In genomic region chr5:134113572-134113907, GRCh38 we compare ENCODE assay signal across 9 cellular contexts. TPM values are rescaled to one million over a fixed set of nuclear protein-coding genes. Genes with fewer than 3 reads are reported as not detected.
DNase-seq lines count a peak whose midpoint lies in the region; ATAC-seq and TF ChIP-seq lines count a peak whose summit lies in the region.
"Had no signal": no experiment of that assay in that cellular context is flagged by ENCODE, and none has a peak within 500 bp of the region (broad histone marks: within the 10 kb centered on the region; RNA-seq: fewer than 3 reads in every experiment).

No MANE protein-coding gene starts in this region.

- H3K9me3 Mint-ChIP-seq in activated CD4-positive, alpha-beta T cell treated with anti-CD3 and anti-CD28 coated beads, Interleukin-2, amount 10 ng/mL, durations not matched to agents 24 days and 14 days = no peaks in the 10 kb centered on the region
- no peaks in the 10 kb centered on the region for H3K9me3 Mint-ChIP-seq in activated naive CD8-positive, alpha-beta T cell treated with anti-CD3 and anti-CD28 coated beads, Interleukin-2, amount 10 ng/mL, durations not matched to agents 7 days and 5 days
- no peaks in the 10 kb centered on the region for H3K9me3 Mint-ChIP-seq in mesothelial cell of epicardium

- peaks cover 58% of the 10 kb centered on the region for H3K4me1 Mint-ChIP-seq in activated CD4-positive, alpha-beta T cell treated with anti-CD3 and anti-CD28 coated beads, Interleukin-2, amount 10 ng/mL, durations not matched to agents 24 days and 14 days
- H3K4me1 Mint-ChIP-seq in activated naive CD8-positive, alpha-beta T cell treated with anti-CD3 and anti-CD28 coated beads, Interleukin-2, amount 10 ng/mL, durations not matched to agents 7 days and 5 days = peaks cover 53% of the 10 kb centered on the region
- peaks cover 13% of the 10 kb centered on the region for H3K4me1 Mint-ChIP-seq in mesothelial cell of epicardium

- peak overlapping the region; percentile 87 for H3K4me3 Mint-ChIP-seq in activated CD4-positive, alpha-beta T cell treated with anti-CD3 and anti-CD28 coated beads, Interleukin-2, amount 10 ng/mL, durations not matched to agents 24 days and 14 days
- peak overlapping the region; percentile 87 for H3K4me3 Mint-ChIP-seq in activated naive CD8-positive, alpha-beta T cell treated with anti-CD3 and anti-CD28 coated beads, Interleukin-2, amount 10 ng/mL, durations not matched to agents 7 days and 5 days
- peak overlapping the region; percentile 76 for H3K4me3 Mint-ChIP-seq in mesothelial cell of epicardium

- H3K36me3 ChIP-seq in subcutaneous abdominal adipose tissue (ENCODE audit: control insufficient read depth in 5 of 5, insufficient read depth in 5 of 5, low read length in 5 of 5) = no peaks in the 10 kb centered on the region

- peak overlapping the region in 1 of 5 donors; percentile 68 for H3K9ac ChIP-seq in subcutaneous abdominal adipose tissue (ENCODE audit: low read length in 5 of 5)
- H3K9ac ChIP-seq: KMS-11 had no signal

- peaks cover 29% of the 10 kb centered on the region for H3K36me3 Mint-ChIP-seq in activated CD4-positive, alpha-beta T cell treated with anti-CD3 and anti-CD28 coated beads, Interleukin-2, amount 10 ng/mL, durations not matched to agents 24 days and 14 days (ENCODE audit: low read depth)
- H3K36me3 Mint-ChIP-seq in activated naive CD8-positive, alpha-beta T cell treated with anti-CD3 and anti-CD28 coated beads, Interleukin-2, amount 10 ng/mL, durations not matched to agents 7 days and 5 days = peaks cover 9% of the 10 kb centered on the region
- H3K36me3 Mint-ChIP-seq in mesothelial cell of epicardium = no peaks in the 10 kb centered on the region

- TF ChIP-seq CTCF in mesothelial cell of epicardium (IDR thresholded peaks at IDR 0.05; ENCODE audit: unreplicated experiment) = no peak

- POLR2A ChIA-PET in activated naive CD8-positive, alpha-beta T cell treated with anti-CD3 and anti-CD28 coated beads, Interleukin-2, amount 10 ng/mL, durations not matched to agents 7 days and 5 days (lab: Charles Lee) = interaction anchor here (1.2 to 10.5 kb wide), 5 partner anchors 12 to 63 kb away, joined by 5 to 174 read pairs (median 10); partner anchors contain the start of gene SKP1

- no peaks in the 10 kb centered on the region for H3K9me3 ChIP-seq in subcutaneous abdominal adipose tissue (ENCODE audit: control insufficient read depth in 5 of 5, low read length in 5 of 5)

- DNase-seq in activated CD4-positive, alpha-beta T cell treated with anti-CD3 and anti-CD28 coated beads, Interleukin-2, amount 10 ng/mL, durations not matched to agents 24 days and 14 days = peak; percentile 73
- DNase-seq in activated CD4-positive, alpha-beta T cell treated with anti-CD3 and anti-CD28 coated beads for 48 hours = no peak
- DNase-seq in activated naive CD8-positive, alpha-beta T cell treated with anti-CD3 and anti-CD28 coated beads, Interleukin-2, amount 10 ng/mL, durations not matched to agents 7 days and 5 days = peak; percentile 51
- no peak for DNase-seq in mesothelial cell of epicardium (ENCODE audit: low spot score in 2 of 2, unreplicated experiment in 2 of 2)
- DNase-seq in germinal center (ENCODE audit: low spot score) = no peak

- H3K4me3 ChIP-seq in subcutaneous abdominal adipose tissue (ENCODE audit: low read depth in 1 of 5, low read length in 5 of 5) = peak overlapping the region in 4 of 5 donors; percentile 65 to 74 (median 69)

- peaks cover 8 to 28% (median 21%) of the 10 kb centered on the region in 5 donors for H3K4me1 ChIP-seq in subcutaneous abdominal adipose tissue (ENCODE audit: control insufficient read depth in 5 of 5, insufficient read depth in 5 of 5, low read length in 5 of 5)

- H3K27me3 ChIP-seq in subcutaneous abdominal adipose tissue (ENCODE audit: control insufficient read depth in 5 of 5, insufficient read depth in 4 of 5, low read length in 5 of 5) = peaks cover 4 to 24% (median 15%) of the 10 kb centered on the region in 5 donors

- ATAC-seq in activated naive CD8-positive, alpha-beta T cell treated with anti-CD3 and anti-CD28 coated beads, Interleukin-2, amount 10 ng/mL, durations not matched to agents 7 days and 5 days (ENCODE audit: low read depth) = no peak
- ATAC-seq in HG03108 (IDR thresholded peaks at IDR 0.05; ENCODE audit: unreplicated experiment) = no peak
- no peak for ATAC-seq in GM21619 (IDR thresholded peaks at IDR 0.05; ENCODE audit: unreplicated experiment)

- intact Hi-C loops in activated CD4-positive, alpha-beta T cell treated with anti-CD3 and anti-CD28 coated beads, Interleukin-2, amount 10 ng/mL, durations not matched to agents 24 days and 14 days (cut with micrococcal nuclease) = no loop called here

- H3K27ac ChIP-seq in subcutaneous abdominal adipose tissue (ENCODE audit: low read depth, low read length) = no peak overlapping the region
- H3K27ac ChIP-seq: KMS-11 had no signal

- H3K27ac Mint-ChIP-seq in activated CD4-positive, alpha-beta T cell treated with anti-CD3 and anti-CD28 coated beads, Interleukin-2, amount 10 ng/mL, durations not matched to agents 24 days and 14 days = peak overlapping the region; percentile 89
- H3K27ac Mint-ChIP-seq in activated naive CD8-positive, alpha-beta T cell treated with anti-CD3 and anti-CD28 coated beads, Interleukin-2, amount 10 ng/mL, durations not matched to agents 7 days and 5 days = peak overlapping the region; percentile 80
- no peak overlapping the region for H3K27ac Mint-ChIP-seq in mesothelial cell of epicardium

- H3K27me3 Mint-ChIP-seq in activated CD4-positive, alpha-beta T cell treated with anti-CD3 and anti-CD28 coated beads, Interleukin-2, amount 10 ng/mL, durations not matched to agents 24 days and 14 days = peaks cover 11% of the 10 kb centered on the region
- H3K27me3 Mint-ChIP-seq in activated naive CD8-positive, alpha-beta T cell treated with anti-CD3 and anti-CD28 coated beads, Interleukin-2, amount 10 ng/mL, durations not matched to agents 7 days and 5 days = no peaks in the 10 kb centered on the region
- H3K27me3 Mint-ChIP-seq in mesothelial cell of epicardium (ENCODE audit: low read depth) = peaks cover 46% of the 10 kb centered on the region

RNA-seq across cellular contexts. Expression of gene TCF7, which starts 0.9 kb away (rescaled TPM):
- 112 and 113 TPM in 2 replicates for total RNA-seq in activated CD4-positive, alpha-beta T cell treated with anti-CD3 and anti-CD28 coated beads, Interleukin-2, amount 10 ng/mL, durations not matched to agents 24 days and 14 days
- total RNA-seq in activated naive CD8-positive, alpha-beta T cell treated with anti-CD3 and anti-CD28 coated beads, Interleukin-2, amount 10 ng/mL, durations not matched to agents 7 days and 5 days = 100 to 1,000 TPM; 283 to 315 TPM
- 7.5 to 9.0 TPM (median 8.0 TPM) in 3 replicates for total RNA-seq in mesothelial cell of epicardium

Comparison
In these comparisons a context has a peak if more than half of its experiments do, and no peak if none do; other contexts are left out.
1. DNase-seq: peak in activated CD4-positive, alpha-beta T cell treated with anti-CD3 and anti-CD28 coated beads, Interleukin-2, amount 10 ng/mL, durations not matched to agents 24 days and 14 days (single experiment) and activated naive CD8-positive, alpha-beta T cell treated with anti-CD3 and anti-CD28 coated beads, Interleukin-2, amount 10 ng/mL, durations not matched to agents 7 days and 5 days (single experiment); none in activated CD4-positive, alpha-beta T cell treated with anti-CD3 and anti-CD28 coated beads for 48 hours (single experiment), mesothelial cell of epicardium (0 of 2) and germinal center (single experiment).
2. RNA of gene TCF7, which starts 0.9 kb away (total RNA-seq): 283 to 315 TPM in activated naive CD8-positive, alpha-beta T cell treated with anti-CD3 and anti-CD28 coated beads, Interleukin-2, amount 10 ng/mL, durations not matched to agents 7 days and 5 days and 112 to 113 TPM in activated CD4-positive, alpha-beta T cell treated with anti-CD3 and anti-CD28 coated beads, Interleukin-2, amount 10 ng/mL, durations not matched to agents 24 days and 14 days; 7.5 to 9.0 TPM in mesothelial cell of epicardium; every median in the first group is over 10 times any median in the second.
3. Peak in every context shown above with its lines, with median percentiles within 50 percentile points of each other: H3K4me3 Mint-ChIP-seq.